1 cellular context compared by ENCODE assay signal in the genomic region with DNA sequence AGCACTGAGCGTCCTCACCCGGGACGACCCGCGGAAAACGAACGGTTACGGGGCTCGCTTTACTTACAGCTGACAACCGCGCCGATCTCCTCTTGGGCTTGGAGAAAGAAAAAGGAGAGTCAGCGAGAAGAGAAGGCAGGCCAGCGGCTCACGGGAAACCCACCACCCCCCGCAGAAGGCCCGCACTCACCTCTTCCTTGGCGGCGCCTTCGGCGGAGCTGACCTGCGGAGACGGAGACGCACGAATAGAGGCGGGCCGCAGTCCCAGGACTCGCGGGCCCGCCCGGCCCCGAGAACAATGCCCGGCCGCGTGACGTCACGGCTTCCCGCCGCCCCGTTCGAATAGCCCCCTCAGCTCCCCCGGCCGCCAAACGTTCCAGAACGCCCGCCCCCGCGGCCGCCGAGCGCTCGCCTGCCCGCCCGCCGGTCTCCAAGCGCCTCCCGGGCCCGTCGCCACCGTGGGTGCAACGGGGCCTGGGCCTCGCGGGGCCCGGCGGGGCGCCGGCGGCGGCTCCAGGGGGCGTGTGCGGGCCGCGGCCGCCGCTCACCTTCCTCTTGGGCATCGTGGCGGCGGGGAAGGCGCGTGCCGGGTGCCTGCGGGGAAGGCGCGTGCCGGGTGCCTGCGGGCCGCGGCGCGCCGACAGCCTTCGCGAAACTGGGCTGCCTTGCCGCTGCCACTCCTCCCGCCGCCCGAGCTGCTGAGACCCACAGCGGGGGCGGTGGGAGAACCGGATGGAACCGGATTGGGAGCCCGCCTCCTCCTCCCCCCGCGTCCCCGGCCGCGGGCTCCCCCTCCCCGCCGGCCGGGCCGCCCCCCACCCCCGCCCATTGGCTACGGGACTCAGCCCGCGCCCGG.
A peak's percentile ranks its signal among the peaks of the same experiment; 100 is the strongest.
TF ChIP-seq lines count a peak whose summit lies in the region.

A gene with protein sequence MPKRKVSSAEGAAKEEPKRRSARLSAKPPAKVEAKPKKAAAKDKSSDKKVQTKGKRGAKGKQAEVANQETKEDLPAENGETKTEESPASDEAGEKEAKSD (minus strand): TSS at position 734 of the 856 bp plus-strand sequence. CDS start 171 bp downstream, at position 563.

TF ChIP-seq in K562, 482 proteins besides CTCF, POLR2A, EP300 and RAD21 (continued from another document):
- TF ChIP-seq, protein P1, sequence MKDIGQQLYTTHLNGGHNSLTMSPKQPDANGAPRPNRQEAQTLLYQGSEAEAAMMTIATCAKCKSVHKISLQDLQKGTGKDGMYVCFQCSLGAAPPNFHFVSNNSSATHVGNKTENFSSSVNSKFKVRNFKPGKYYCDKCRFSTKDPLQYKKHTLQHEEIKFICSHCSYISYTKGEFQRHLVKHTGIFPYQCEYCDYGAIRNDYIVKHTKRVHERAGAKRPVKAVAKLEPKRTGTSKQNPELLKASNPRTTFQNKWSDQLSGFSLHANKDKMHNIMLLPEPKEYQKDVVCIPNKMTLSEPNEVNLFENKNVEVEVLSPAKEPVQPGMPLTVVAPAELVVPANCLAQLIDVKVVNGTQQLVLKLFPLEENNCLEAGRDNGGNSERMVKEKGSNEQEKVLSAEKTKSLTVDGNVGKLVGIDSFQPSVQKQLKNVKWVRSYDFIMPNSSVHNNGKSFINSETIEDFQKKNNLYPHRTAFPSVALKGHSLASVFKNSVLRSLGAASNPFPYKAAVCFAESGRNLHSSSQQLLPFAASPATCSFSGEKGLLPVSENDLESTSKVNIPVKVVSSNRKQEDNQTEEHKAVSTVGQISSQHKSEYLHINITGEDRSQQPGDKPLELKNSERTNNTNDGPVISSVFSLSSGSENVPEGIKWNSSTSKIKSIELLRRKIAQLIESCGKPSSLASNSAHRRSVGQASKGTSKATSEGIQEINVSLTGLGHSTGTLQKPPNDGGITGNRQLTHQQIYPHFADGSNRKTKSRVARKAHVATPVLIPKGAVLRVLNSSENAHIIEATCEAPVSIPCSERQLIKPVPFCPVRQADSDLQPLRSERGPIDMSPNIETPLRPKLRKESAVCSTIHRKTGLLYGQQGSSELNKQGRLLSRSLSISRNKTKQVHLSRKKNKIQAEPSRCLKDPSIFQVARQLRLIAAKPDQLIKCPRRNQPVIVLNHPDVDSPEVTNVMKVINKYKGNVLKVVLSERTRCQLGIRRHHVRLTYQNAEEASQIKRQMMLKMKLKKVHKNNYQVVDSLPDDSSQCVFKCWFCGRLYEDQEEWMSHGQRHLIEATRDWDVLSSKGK (CRISPR knock-in tag; IDR thresholded peaks at IDR 0.05) = no peak
- TF ChIP-seq, protein P2, sequence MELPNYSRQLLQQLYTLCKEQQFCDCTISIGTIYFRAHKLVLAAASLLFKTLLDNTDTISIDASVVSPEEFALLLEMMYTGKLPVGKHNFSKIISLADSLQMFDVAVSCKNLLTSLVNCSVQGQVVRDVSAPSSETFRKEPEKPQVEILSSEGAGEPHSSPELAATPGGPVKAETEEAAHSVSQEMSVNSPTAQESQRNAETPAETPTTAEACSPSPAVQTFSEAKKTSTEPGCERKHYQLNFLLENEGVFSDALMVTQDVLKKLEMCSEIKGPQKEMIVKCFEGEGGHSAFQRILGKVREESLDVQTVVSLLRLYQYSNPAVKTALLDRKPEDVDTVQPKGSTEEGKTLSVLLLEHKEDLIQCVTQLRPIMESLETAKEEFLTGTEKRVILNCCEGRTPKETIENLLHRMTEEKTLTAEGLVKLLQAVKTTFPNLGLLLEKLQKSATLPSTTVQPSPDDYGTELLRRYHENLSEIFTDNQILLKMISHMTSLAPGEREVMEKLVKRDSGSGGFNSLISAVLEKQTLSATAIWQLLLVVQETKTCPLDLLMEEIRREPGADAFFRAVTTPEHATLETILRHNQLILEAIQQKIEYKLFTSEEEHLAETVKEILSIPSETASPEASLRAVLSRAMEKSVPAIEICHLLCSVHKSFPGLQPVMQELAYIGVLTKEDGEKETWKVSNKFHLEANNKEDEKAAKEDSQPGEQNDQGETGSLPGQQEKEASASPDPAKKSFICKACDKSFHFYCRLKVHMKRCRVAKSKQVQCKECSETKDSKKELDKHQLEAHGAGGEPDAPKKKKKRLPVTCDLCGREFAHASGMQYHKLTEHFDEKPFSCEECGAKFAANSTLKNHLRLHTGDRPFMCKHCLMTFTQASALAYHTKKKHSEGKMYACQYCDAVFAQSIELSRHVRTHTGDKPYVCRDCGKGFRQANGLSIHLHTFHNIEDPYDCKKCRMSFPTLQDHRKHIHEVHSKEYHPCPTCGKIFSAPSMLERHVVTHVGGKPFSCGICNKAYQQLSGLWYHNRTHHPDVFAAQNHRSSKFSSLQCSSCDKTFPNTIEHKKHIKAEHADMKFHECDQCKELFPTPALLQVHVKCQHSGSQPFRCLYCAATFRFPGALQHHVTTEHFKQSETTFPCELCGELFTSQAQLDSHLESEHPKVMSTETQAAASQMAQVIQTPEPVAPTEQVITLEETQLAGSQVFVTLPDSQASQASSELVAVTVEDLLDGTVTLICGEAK (IDR thresholded peaks at IDR 0.05) = peak; percentile 2
- TF ChIP-seq, protein P2 (CRISPR knock-in tag; IDR thresholded peaks at IDR 0.05) = no peak; the same call in 1 of the 2 replicates
- TF ChIP-seq YY1 (IDR thresholded peaks at IDR 0.05; ENCODE audit: borderline replicate concordance in 1 of 3, control insufficient read depth in 1 of 3, extremely low read depth in 1 of 3, insufficient read depth in 3 of 3, insufficient read length in 1 of 3, insufficient replicate concordance in 2 of 3, low read depth in 1 of 3, low read length in 2 of 3) = peak in 2 of 3 experiments; percentile 29 to 73
- no peak for TF ChIP-seq ZNF347 (CRISPR knock-in tag; IDR thresholded peaks at IDR 0.05; ENCODE audit: low read depth)
- TF ChIP-seq, protein P3, sequence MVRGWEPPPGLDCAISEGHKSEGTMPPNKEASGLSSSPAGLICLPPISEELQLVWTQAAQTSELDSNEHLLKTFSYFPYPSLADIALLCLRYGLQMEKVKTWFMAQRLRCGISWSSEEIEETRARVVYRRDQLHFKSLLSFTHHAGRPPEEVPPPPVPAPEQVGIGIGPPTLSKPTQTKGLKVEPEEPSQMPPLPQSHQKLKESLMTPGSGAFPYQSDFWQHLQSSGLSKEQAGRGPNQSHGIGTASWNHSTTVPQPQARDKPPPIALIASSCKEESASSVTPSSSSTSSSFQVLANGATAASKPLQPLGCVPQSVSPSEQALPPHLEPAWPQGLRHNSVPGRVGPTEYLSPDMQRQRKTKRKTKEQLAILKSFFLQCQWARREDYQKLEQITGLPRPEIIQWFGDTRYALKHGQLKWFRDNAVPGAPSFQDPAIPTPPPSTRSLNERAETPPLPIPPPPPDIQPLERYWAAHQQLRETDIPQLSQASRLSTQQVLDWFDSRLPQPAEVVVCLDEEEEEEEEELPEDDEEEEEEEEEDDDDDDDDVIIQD (CRISPR knock-in tag; IDR thresholded peaks at IDR 0.05) = no peak
- TF ChIP-seq ZNF263 (CRISPR knock-in tag; IDR thresholded peaks at IDR 0.05; ENCODE audit: borderline replicate concordance) = peak; percentile 41; the same call in 1 of the 2 replicates
- TF ChIP-seq ERF (CRISPR knock-in tag; IDR thresholded peaks at IDR 0.05) = peak; percentile 95
- no peak for TF ChIP-seq SPI1 (IDR thresholded peaks at IDR 0.05; ENCODE audit: borderline replicate concordance, low read depth, low read length)
- no peak for TF ChIP-seq NFXL1 (CRISPR knock-in tag; IDR thresholded peaks at IDR 0.05)
- TF ChIP-seq GTF2F1 (IDR thresholded peaks at IDR 0.05; ENCODE audit: low read depth, low read length) = no peak
- TF ChIP-seq EP400 (IDR thresholded peaks at IDR 0.05) = no peak; the same call in 1 of the 2 replicates
- TF ChIP-seq SUPT5H (IDR thresholded peaks at IDR 0.05) = no peak
- TF ChIP-seq, protein P4, sequence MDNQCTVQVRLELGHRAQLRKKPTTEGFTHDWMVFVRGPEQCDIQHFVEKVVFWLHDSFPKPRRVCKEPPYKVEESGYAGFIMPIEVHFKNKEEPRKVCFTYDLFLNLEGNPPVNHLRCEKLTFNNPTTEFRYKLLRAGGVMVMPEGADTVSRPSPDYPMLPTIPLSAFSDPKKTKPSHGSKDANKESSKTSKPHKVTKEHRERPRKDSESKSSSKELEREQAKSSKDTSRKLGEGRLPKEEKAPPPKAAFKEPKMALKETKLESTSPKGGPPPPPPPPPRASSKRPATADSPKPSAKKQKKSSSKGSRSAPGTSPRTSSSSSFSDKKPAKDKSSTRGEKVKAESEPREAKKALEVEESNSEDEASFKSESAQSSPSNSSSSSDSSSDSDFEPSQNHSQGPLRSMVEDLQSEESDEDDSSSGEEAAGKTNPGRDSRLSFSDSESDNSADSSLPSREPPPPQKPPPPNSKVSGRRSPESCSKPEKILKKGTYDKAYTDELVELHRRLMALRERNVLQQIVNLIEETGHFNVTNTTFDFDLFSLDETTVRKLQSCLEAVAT (IDR thresholded peaks at IDR 0.05) = peak in 1 of 2 experiments; percentile 81; a peak in 2 of 4 replicates
- peak in 1 of 2 experiments; percentile 89; a peak in 2 of 4 replicates for TF ChIP-seq MAZ (CRISPR knock-in tag; conservative IDR thresholded peaks at IDR 0.05 in 1 of 2, IDR thresholded peaks at IDR 0.05 in 1 of 2)
- no peak; the same call in 1 of the 2 replicates for TF ChIP-seq GABPA (tag; conservative IDR thresholded peaks at IDR 0.05; ENCODE audit: low read depth)
